Comparison of ENCODE assay signal across 13 cellular contexts in genomic region chr1:26790551-26790953, GRCh38. TPM values are rescaled to one million over a fixed set of nuclear protein-coding genes. Genes with fewer than 3 reads are reported as not detected.
DNase-seq lines count a peak whose midpoint lies in the region; ATAC-seq, FAIRE-seq and TF ChIP-seq lines count a peak whose summit lies in the region.
"Had no signal": no experiment of that assay in that cellular context is flagged by ENCODE, and none has a peak within 500 bp of the region (broad histone marks: within the 10 kb centered on the region; RNA-seq: fewer than 3 reads in every experiment).

No MANE protein-coding gene starts in this region.

- ATAC-seq in activated naive CD4-positive, alpha-beta T cell treated with anti-CD3 and anti-CD28 coated beads, Interleukin-2, amount 50 U/mL, for 72 hours = peak; percentile 30 to 64
- ATAC-seq in mucosa of descending colon (no peak), GM21360 (IDR thresholded peaks at IDR 0.05; ENCODE audit: unreplicated experiment) (no peak), HepG2 (no peak)
- ATAC-seq: left lobe of liver had no signal

- no peaks in the 10 kb centered on the region for H3K27me3 Mint-ChIP-seq in stimulated activated naive CD8-positive, alpha-beta T cell treated with anti-CD3 and anti-CD28 coated beads, Interleukin-15, Interleukin-2, amounts not matched to agents 100 ng/mL and 50 ng/mL, for 24 hours

- no peaks in the 10 kb centered on the region for H3K9me3 Mint-ChIP-seq in activated naive CD4-positive, alpha-beta T cell treated with anti-CD3 and anti-CD28 coated beads, Interleukin-2, amount 50 U/mL, for 72 hours
- no peaks in the 10 kb centered on the region for H3K9me3 Mint-ChIP-seq in stimulated activated naive CD8-positive, alpha-beta T cell treated with anti-CD3 and anti-CD28 coated beads, Interleukin-15, Interleukin-2, amounts not matched to agents 100 ng/mL and 50 ng/mL, for 24 hours

- H3K27ac Mint-ChIP-seq in activated naive CD4-positive, alpha-beta T cell treated with anti-CD3 and anti-CD28 coated beads, Interleukin-2, amount 50 U/mL, for 72 hours = peak overlapping the region; percentile 96 to 99
- peak overlapping the region; percentile 95 for H3K27ac Mint-ChIP-seq in stimulated activated naive CD8-positive, alpha-beta T cell treated with anti-CD3 and anti-CD28 coated beads, Interleukin-15, Interleukin-2, amounts not matched to agents 100 ng/mL and 50 ng/mL, for 24 hours

- no peak for FAIRE-seq in HepG2 (lab: Jason Lieb, UNC)

- H4K20me1 ChIP-seq in HepG2 (ENCODE audit: insufficient read depth, low read length) = no peaks in the 10 kb centered on the region

- H3K79me2 ChIP-seq in HepG2 (ENCODE audit: insufficient read depth, low read length) = peaks cover 6% of the 10 kb centered on the region

- H3K9ac ChIP-seq in HepG2 (ENCODE audit: insufficient read depth, low read depth, low read length) = no peak overlapping the region

- H2AFZ ChIP-seq in HepG2 (ENCODE audit: low read length) = no peak overlapping the region

- H3K4me3 Mint-ChIP-seq in stimulated activated naive CD8-positive, alpha-beta T cell treated with anti-CD3 and anti-CD28 coated beads, Interleukin-15, Interleukin-2, amounts not matched to agents 100 ng/mL and 50 ng/mL, for 24 hours = peak overlapping the region; percentile 87

- WGBS in HepG2 (ENCODE audit: low lambda C conversion rate) = 79% methylated on average over 3 of the region's 5 CpGs

- in situ Hi-C loops in HepG2 (cut with HindIII; ENCODE audit: extremely low pct_ligation_motif_present, low pct_unique_long_range_greater_than_20kb) = no loop called here

- intact Hi-C loops in mucosa of descending colon (cut with DNase I, micrococcal nuclease) = loop anchor here (5.0 kb wide), 2 partner anchors 178 to 188 kb away; no protein-coding TSS in a partner anchor
- intact Hi-C loops in HepG2 (cut with micrococcal nuclease; ENCODE audit: unreplicated experiment) = no loop called here

- peak; percentile 42 for DNase-seq in stimulated activated CD4-positive, alpha-beta T cell treated with anti-CD3 and anti-CD28 coated beads, Interleukin-15, amount 100 ng/mL, for 24 hours
- DNase-seq in stimulated activated CD4-positive, alpha-beta T cell treated with anti-CD3 and anti-CD28 coated beads, Interleukin-4, amount 100 ng/mL, for 1 hour = no peak
- DNase-seq in NB4 (ENCODE audit: low read depth) (peak; percentile 38), mucosa of descending colon (no peak), HepG2 (ENCODE audit: low spot score) (no peak)
- peak; percentile 46 to 67 for DNase-seq in activated naive CD4-positive, alpha-beta T cell treated with anti-CD3 and anti-CD28 coated beads, Interleukin-2, amount 50 U/mL, for 72 hours (ENCODE audit: low spot score in 2 of 2)
- DNase-seq: effector CD8-positive, alpha-beta T cell; H7; NCI-H526; spleen had no signal

- no peak for TF ChIP-seq RAD21 in HepG2 (CRISPR knock-in tag; IDR thresholded peaks at IDR 0.05)

- TF ChIP-seq EP300 in HepG2 (IDR thresholded peaks at IDR 0.05; ENCODE audit: low read depth in 2 of 2, low read length in 2 of 2) (no peak), HepG2 (CRISPR knock-in tag; IDR thresholded peaks at IDR 0.05; ENCODE audit: borderline replicate concordance) (no peak)

- H3K4me3 ChIP-seq in NB4 (ENCODE audit: low read depth, low read length) = peak overlapping the region; percentile 18
- no peak overlapping the region for H3K4me3 ChIP-seq in mucosa of descending colon
- no peak overlapping the region for H3K4me3 ChIP-seq in HepG2 (replicated peaks in 1 of 3; ENCODE audit: insufficient read depth in 1 of 3, low read depth in 2 of 3, low read length in 3 of 3)
- H3K4me3 ChIP-seq: spleen had no signal

- peaks cover 21% of the 10 kb centered on the region for H3K4me1 ChIP-seq in mucosa of descending colon (ENCODE audit: low read depth)
- H3K4me1 ChIP-seq in HepG2 (ENCODE audit: insufficient read depth, low read length) = peaks cover 38% of the 10 kb centered on the region

- POLR2A ChIA-PET in HepG2 (lab: Yijun Ruan, JAX) = interaction anchor here (1.1 kb wide), 1 partner anchor 97 kb away, joined by 7 read pairs; no protein-coding TSS in a partner anchor

- H3K27me3 ChIP-seq in HepG2 (ENCODE audit: control insufficient read depth in 1 of 2, insufficient read depth in 2 of 2, low read length in 2 of 2) = no peaks in the 10 kb centered on the region; a peak in 1 of 5 replicates
- H3K27me3 ChIP-seq: spleen had no signal

- TF ChIP-seq CTCF in NB4 (IDR thresholded peaks at IDR 0.05; ENCODE audit: low read depth, low read length) = no peak
- no peak for TF ChIP-seq CTCF in mucosa of descending colon (IDR thresholded peaks at IDR 0.05)
- no peak for TF ChIP-seq CTCF in HepG2 (CRISPR knock-in tag; IDR thresholded peaks at IDR 0.05)

- no peak overlapping the region for H3K27ac ChIP-seq in HepG2 (ENCODE audit: extremely low read length, insufficient read depth, low read length)

- H3K36me3 ChIP-seq in mucosa of descending colon (ENCODE audit: low read depth) (no peaks in the 10 kb centered on the region), HepG2 (replicated peaks in 1 of 2; ENCODE audit: control insufficient read depth in 1 of 2, insufficient read depth in 2 of 2, low read length in 2 of 2) (peaks cover 0 to 14% of the 10 kb centered on the region in 2 experiments; a peak in 3 of 5 replicates)

- peaks cover 65% of the 10 kb centered on the region for H3K4me1 Mint-ChIP-seq in stimulated activated naive CD8-positive, alpha-beta T cell treated with anti-CD3 and anti-CD28 coated beads, Interleukin-15, Interleukin-2, amounts not matched to agents 100 ng/mL and 50 ng/mL, for 24 hours (ENCODE audit: low read depth)

- no peak for TF ChIP-seq POLR2A in NB4 (IDR thresholded peaks at IDR 0.05; ENCODE audit: extremely low read depth, insufficient read length)
- TF ChIP-seq POLR2A in HepG2 (IDR thresholded peaks at IDR 0.05; ENCODE audit: insufficient read depth in 1 of 2, low read depth in 2 of 2, low read length in 2 of 2) = no peak

- CTCF ChIA-PET in HepG2 (lab: Yijun Ruan, JAX; ENCODE audit: low intra/inter-chr PET ratio, low total read pairs) = interaction anchor here (3.2 kb wide), 1 partner anchor 188 kb away, joined by 44 read pairs; no protein-coding TSS in a partner anchor

- H3K36me3 Mint-ChIP-seq in activated naive CD4-positive, alpha-beta T cell treated with anti-CD3 and anti-CD28 coated beads, Interleukin-2, amount 50 U/mL, for 72 hours = peaks cover 21 to 28% of the 10 kb centered on the region in 2 donors
- H3K36me3 Mint-ChIP-seq in stimulated activated naive CD8-positive, alpha-beta T cell treated with anti-CD3 and anti-CD28 coated beads, Interleukin-15, Interleukin-2, amounts not matched to agents 100 ng/mL and 50 ng/mL, for 24 hours (ENCODE audit: low read depth) = peaks cover 37% of the 10 kb centered on the region

- H3K4me2 ChIP-seq in HepG2 (ENCODE audit: low read depth, low read length) = no peak overlapping the region

- H3K9me3 ChIP-seq in mucosa of descending colon (no peaks in the 10 kb centered on the region), HepG2 (ENCODE audit: low read length) (no peaks in the 10 kb centered on the region)
- H3K9me3 ChIP-seq: spleen had no signal

- BruUV-seq in HepG2 (replicated peaks; lab: Mats Ljungman, UMichigan) = no TSS peak

RNA-seq across cellular contexts. Expression of gene PIGV, which starts 2.8 kb away (rescaled TPM):
- total RNA-seq in activated naive CD4-positive, alpha-beta T cell treated with anti-CD3 and anti-CD28 coated beads, Interleukin-2, amount 50 U/mL, for 72 hours = 10 to 100 TPM; 15.9 to 21.0 TPM
- total RNA-seq in mucosa of descending colon (10 to 100 TPM; 16.5 to 22.3 (median 17.5) TPM), HepG2 (2016; rRNA removed; fragmentation: Illumina TruSeq; extraction: Trizol) (7.9 and 13.5 TPM in 2 replicates)
- 4.3 and 4.8 TPM in 2 replicates for total RNA-seq in HepG2 (2016; cell fraction: cytosol; rRNA removed; fragmentation: Illumina TruSeq; extraction: Trizol; ENCODE audit: low read depth)
- 8.9 and 14.1 TPM in 2 replicates for total RNA-seq in HepG2 (2016; cell fraction: insoluble cytoplasmic fraction; rRNA removed; fragmentation: Illumina TruSeq; extraction: Trizol)
- total RNA-seq in HepG2 (2016; cell fraction: membrane; rRNA removed; fragmentation: Illumina TruSeq; extraction: Trizol) = 9.7 and 9.9 TPM in 2 replicates
- total RNA-seq in HepG2 (2016; cell fraction: nucleus; rRNA removed; fragmentation: Illumina TruSeq; extraction: Trizol) = 14.6 and 15.0 TPM in 2 replicates
- polyA plus RNA-seq in HepG2 (2011; rRNA removed) = 22.7 and 26.0 TPM in 2 replicates
- polyA plus RNA-seq in HepG2 (2011; cell fraction: cytosol; rRNA removed) = 21.0 and 27.5 TPM in 2 replicates
- 14.3 and 18.5 TPM in 2 replicates for polyA plus RNA-seq in HepG2 (2011; cell fraction: nucleus; rRNA removed)
- 13.6 and 14.8 TPM in 2 replicates for polyA plus RNA-seq in HepG2 (2012)
- 2.9 and 4.4 TPM in 2 replicates for polyA plus RNA-seq in HepG2 (2016; cell fraction: cytosol; fragmentation: Illumina TruSeq; extraction: Trizol; ENCODE audit: low read depth)
- 6.7 and 7.2 TPM in 2 replicates for polyA plus RNA-seq in HepG2 (2016; cell fraction: insoluble cytoplasmic fraction; fragmentation: Illumina TruSeq; extraction: Trizol; ENCODE audit: low read depth)
- polyA plus RNA-seq in HepG2 (2016; cell fraction: membrane; fragmentation: Illumina TruSeq; extraction: Trizol; ENCODE audit: low read depth) = 5.3 and 7.0 TPM in 2 replicates
- polyA plus RNA-seq in HepG2 (2016; cell fraction: nucleus; fragmentation: Illumina TruSeq; extraction: Trizol; ENCODE audit: insufficient read depth, low read depth) = 16.2 and 17.4 TPM in 2 replicates
- polyA minus RNA-seq in HepG2 (2011; rRNA and poly(A)+ RNA removed; ENCODE audit: low replicate concordance) = 41.6 and 80.7 TPM in 2 replicates
- polyA minus RNA-seq in HepG2 (2011; cell fraction: cytosol; rRNA and poly(A)+ RNA removed) = 15.5 and 15.7 TPM in 2 replicates
- polyA minus RNA-seq in HepG2 (2011; cell fraction: nucleus; rRNA and poly(A)+ RNA removed) = 11.7 and 14.5 TPM in 2 replicates

RNA-seq across cellular contexts. Expression of gene ZDHHC18, which starts 35.9 kb away (rescaled TPM):
- total RNA-seq in activated naive CD4-positive, alpha-beta T cell treated with anti-CD3 and anti-CD28 coated beads, Interleukin-2, amount 50 U/mL, for 72 hours = 10 to 100 TPM; 37.8 to 59.5 TPM
- 10 to 100 TPM; 22.8 to 30.5 (median 26.9) TPM for total RNA-seq in mucosa of descending colon
- total RNA-seq in HepG2 (2016; rRNA removed; fragmentation: Illumina TruSeq; extraction: Trizol) = 9.0 and 13.2 TPM in 2 replicates
- 6.6 and 7.7 TPM in 2 replicates for total RNA-seq in HepG2 (2016; cell fraction: cytosol; rRNA removed; fragmentation: Illumina TruSeq; extraction: Trizol; ENCODE audit: low read depth)
- 7.9 and 11.9 TPM in 2 replicates for total RNA-seq in HepG2 (2016; cell fraction: insoluble cytoplasmic fraction; rRNA removed; fragmentation: Illumina TruSeq; extraction: Trizol)
- 21.8 and 26.5 TPM in 2 replicates for total RNA-seq in HepG2 (2016; cell fraction: membrane; rRNA removed; fragmentation: Illumina TruSeq; extraction: Trizol)
- total RNA-seq in HepG2 (2016; cell fraction: nucleus; rRNA removed; fragmentation: Illumina TruSeq; extraction: Trizol) = 9.5 and 10.6 TPM in 2 replicates
- polyA plus RNA-seq in HepG2 (2011; rRNA removed) = 35.3 and 40.6 TPM in 2 replicates
- 29.0 and 30.0 TPM in 2 replicates for polyA plus RNA-seq in HepG2 (2011; cell fraction: cytosol; rRNA removed)
- 32.6 and 39.8 TPM in 2 replicates for polyA plus RNA-seq in HepG2 (2011; cell fraction: nucleus; rRNA removed)
- polyA plus RNA-seq in HepG2 (2012) = 12.9 and 16.3 TPM in 2 replicates
- polyA plus RNA-seq in HepG2 (2016; cell fraction: cytosol; fragmentation: Illumina TruSeq; extraction: Trizol; ENCODE audit: low read depth) = 13.9 and 14.2 TPM in 2 replicates
- polyA plus RNA-seq in HepG2 (2016; cell fraction: insoluble cytoplasmic fraction; fragmentation: Illumina TruSeq; extraction: Trizol; ENCODE audit: low read depth) = 13.2 and 16.6 TPM in 2 replicates
- polyA plus RNA-seq in HepG2 (2016; cell fraction: membrane; fragmentation: Illumina TruSeq; extraction: Trizol; ENCODE audit: low read depth) = 30.8 and 32.0 TPM in 2 replicates
- 19.3 and 23.8 TPM in 2 replicates for polyA plus RNA-seq in HepG2 (2016; cell fraction: nucleus; fragmentation: Illumina TruSeq; extraction: Trizol; ENCODE audit: insufficient read depth, low read depth)
- polyA minus RNA-seq in HepG2 (2011; rRNA and poly(A)+ RNA removed; ENCODE audit: low replicate concordance) = 33.5 and 53.0 TPM in 2 replicates
- 11.3 and 14.6 TPM in 2 replicates for polyA minus RNA-seq in HepG2 (2011; cell fraction: cytosol; rRNA and poly(A)+ RNA removed)
- 8.4 and 8.7 TPM in 2 replicates for polyA minus RNA-seq in HepG2 (2011; cell fraction: nucleus; rRNA and poly(A)+ RNA removed)

Comparison
In these comparisons a context has a peak if more than half of its experiments do, and no peak if none do; other contexts are left out.
1. DNase-seq: peak in stimulated activated CD4-positive, alpha-beta T cell treated with anti-CD3 and anti-CD28 coated beads, Interleukin-15, amount 100 ng/mL, for 24 hours (single experiment), NB4 (single experiment) and activated naive CD4-positive, alpha-beta T cell treated with anti-CD3 and anti-CD28 coated beads, Interleukin-2, amount 50 U/mL, for 72 hours (2 of 2); none in stimulated activated CD4-positive, alpha-beta T cell treated with anti-CD3 and anti-CD28 coated beads, Interleukin-4, amount 100 ng/mL, for 1 hour (single experiment), mucosa of descending colon (0 of 3) and HepG2 (single experiment).
2. ATAC-seq: peak in activated naive CD4-positive, alpha-beta T cell treated with anti-CD3 and anti-CD28 coated beads, Interleukin-2, amount 50 U/mL, for 72 hours (2 of 2); none in mucosa of descending colon (single experiment), GM21360 (single experiment) and HepG2 (single experiment).